8 cellular contexts compared by ENCODE assay signal in genomic region chr20:17556842-17557674, GRCh38. TPM values are rescaled to one million over a fixed set of nuclear protein-coding genes. Genes with fewer than 3 reads are reported as not detected.
DNase-seq lines count a peak whose midpoint lies in the region; ATAC-seq, FAIRE-seq and TF ChIP-seq lines count a peak whose summit lies in the region.

No MANE protein-coding gene starts in this region.

- intact Hi-C loops in activated naive CD4-positive, alpha-beta T cell treated with anti-CD3 and anti-CD28 coated beads for 36 hours (cut with micrococcal nuclease), result loop anchor here (5.0 kb wide), 1 partner anchor 410 kb away; the partner anchor contains the start of genes MGME1 and SNX5

- H3K36me3 Mint-ChIP-seq in activated naive CD4-positive, alpha-beta T cell treated with anti-CD3 and anti-CD28 coated beads for 36 hours (ENCODE audit: low read depth), result no peaks in the 10 kb centered on the region

- H3K4me1 Mint-ChIP-seq in activated naive CD4-positive, alpha-beta T cell treated with anti-CD3 and anti-CD28 coated beads for 36 hours (ENCODE audit: low read depth), result peaks cover 37% of the 10 kb centered on the region

- H3K9ac ChIP-seq in HUES64 (ENCODE audit: low read depth, low read length), result 0 out of 2 replicates have a peak overlapping the region, but pooled peaks have one; percentile 21

- H3K27ac ChIP-seq in HUES64 (ENCODE audit: low read depth, low read length), result peak overlapping the region; percentile 38; the same call in 1 of the 2 replicates
- H3K27ac ChIP-seq in VCaP, result peak overlapping the region; percentile 100
- H3K27ac ChIP-seq in thoracic aorta, result peak overlapping the region; percentile 98

- no peak for ATAC-seq in thoracic aorta (ENCODE audit: insufficient number of reproducible peaks, low FRiP score, low read depth)
- no peak for ATAC-seq in stimulated activated naive CD8-positive, alpha-beta T cell treated with anti-CD3 and anti-CD28 coated beads, Interleukin-15, Interleukin-2, amounts not matched to agents 100 U/mL and 50 U/mL, for 24 hours

- H3K9me3 ChIP-seq in HUES64 (ENCODE audit: insufficient read depth, low read depth, low read length) (no peaks in the 10 kb centered on the region), thoracic aorta (no peaks in the 10 kb centered on the region)

- no peaks in the 10 kb centered on the region for H3K9me3 Mint-ChIP-seq in activated naive CD4-positive, alpha-beta T cell treated with anti-CD3 and anti-CD28 coated beads for 36 hours

- H3K27ac Mint-ChIP-seq in activated naive CD4-positive, alpha-beta T cell treated with anti-CD3 and anti-CD28 coated beads for 36 hours, result no peak overlapping the region

- no peak for FAIRE-seq in D721Med (lab: Jason Lieb, UNC)

- no peak overlapping the region; the same call in 1 of the 2 replicates for H3K4me3 ChIP-seq in HUES64 (ENCODE audit: low read length)
- H3K4me3 ChIP-seq in thoracic aorta, result peak overlapping the region; percentile 38

- TF ChIP-seq CTCF in VCaP (conservative IDR thresholded peaks at IDR 0.05) (no peak), thoracic aorta (IDR thresholded peaks at IDR 0.05) (no peak), D721Med (IDR thresholded peaks at IDR 0.05; ENCODE audit: insufficient read depth, missing control alignments) (no peak)

- H3K27me3 Mint-ChIP-seq in activated naive CD4-positive, alpha-beta T cell treated with anti-CD3 and anti-CD28 coated beads for 36 hours (ENCODE audit: low read depth), result no peaks in the 10 kb centered on the region

- no peak overlapping the region for H3K4me3 Mint-ChIP-seq in activated naive CD4-positive, alpha-beta T cell treated with anti-CD3 and anti-CD28 coated beads for 36 hours

- H3K27me3 ChIP-seq in HUES64 (ENCODE audit: insufficient read depth, low read length) (no peaks in the 10 kb centered on the region), thoracic aorta (replicated peaks; ENCODE audit: insufficient read depth) (no peaks in the 10 kb centered on the region)

- no peaks in the 10 kb centered on the region for H3K36me3 ChIP-seq in HUES64 (ENCODE audit: insufficient read depth, low read length)
- no peaks in the 10 kb centered on the region for H3K36me3 ChIP-seq in thoracic aorta

- WGBS in HUES64, result 64% methylated on average over 11 of the region's 11 CpGs

- DNase-seq in iPS-NIHi11 (ENCODE audit: low spot score) (peak; percentile 32), thoracic aorta (ENCODE audit: low spot score) (no peak), D721Med (ENCODE audit: insufficient read length, low spot score) (no peak), epidermal melanocyte (ENCODE audit: insufficient read length, low spot score) (no peak)
- DNase-seq in activated naive CD4-positive, alpha-beta T cell treated with anti-CD3 and anti-CD28 coated beads for 36 hours, result no peak
- no peak for DNase-seq in stimulated activated naive CD8-positive, alpha-beta T cell treated with anti-CD3 and anti-CD28 coated beads, Interleukin-15, Interleukin-2, amounts not matched to agents 100 U/mL and 50 U/mL, for 24 hours

- peaks cover 27% of the 10 kb centered on the region for H3K4me1 ChIP-seq in HUES64 (ENCODE audit: insufficient read depth, low read length)
- H3K4me1 ChIP-seq in thoracic aorta (ENCODE audit: control insufficient read depth in 1 of 2, low read depth in 2 of 2), result peaks cover 46 to 68% of the 10 kb centered on the region in 2 donors

- CTCF ChIA-PET in activated naive CD4-positive, alpha-beta T cell treated with anti-CD3 and anti-CD28 coated beads for 36 hours (lab: Charles Lee), result interaction anchor here (1.9 kb wide), 1 partner anchor 15 kb away, joined by 7 read pairs; no protein-coding TSS in a partner anchor

RNA-seq across cellular contexts. Expression of gene DSTN, which starts 12.8 kb away (rescaled TPM):
- polyA plus RNA-seq in HUES64 (2013, experiment 1 of 2), result 223 TPM
- polyA plus RNA-seq in HUES64 (2013, experiment 2 of 2), result 225 TPM
- total RNA-seq in thoracic aorta, result 1,000 to 10,000 TPM; 1,342 to 1,977 TPM
- total RNA-seq in activated naive CD4-positive, alpha-beta T cell treated with anti-CD3 and anti-CD28 coated beads for 36 hours, result 10 to 100 TPM; 68.9 to 69.7 TPM

RNA-seq across cellular contexts. Expression of gene BFSP1, which starts 25.9 kb away (rescaled TPM):
- polyA plus RNA-seq in HUES64 (2013, experiment 1 of 2), result 4.0 TPM
- polyA plus RNA-seq in HUES64 (2013, experiment 2 of 2), result 4.2 TPM
- total RNA-seq in thoracic aorta, result 1 to 10 TPM; 2.4 to 3.0 TPM
- under 1 TPM in 1 of 2 experiments, not detected in 1; 0.19 TPM for total RNA-seq in activated naive CD4-positive, alpha-beta T cell treated with anti-CD3 and anti-CD28 coated beads for 36 hours

Comparison
In these comparisons a context has a peak if more than half of its experiments do, and no peak if none do; other contexts are left out.
1. H3K27ac ChIP-seq: peak in every context shown above with its lines; median percentile 100 in VCaP; 98 in thoracic aorta; 38 in HUES64.
2. RNA of gene DSTN, which starts 12.8 kb away (total RNA-seq): 1,342 to 1,977 TPM in thoracic aorta; 68.9 to 69.7 TPM in activated naive CD4-positive, alpha-beta T cell treated with anti-CD3 and anti-CD28 coated beads for 36 hours; every median in the first group is over 10 times any median in the second.